ENCODE assay signal across 16 cellular contexts in the genomic region with DNA sequence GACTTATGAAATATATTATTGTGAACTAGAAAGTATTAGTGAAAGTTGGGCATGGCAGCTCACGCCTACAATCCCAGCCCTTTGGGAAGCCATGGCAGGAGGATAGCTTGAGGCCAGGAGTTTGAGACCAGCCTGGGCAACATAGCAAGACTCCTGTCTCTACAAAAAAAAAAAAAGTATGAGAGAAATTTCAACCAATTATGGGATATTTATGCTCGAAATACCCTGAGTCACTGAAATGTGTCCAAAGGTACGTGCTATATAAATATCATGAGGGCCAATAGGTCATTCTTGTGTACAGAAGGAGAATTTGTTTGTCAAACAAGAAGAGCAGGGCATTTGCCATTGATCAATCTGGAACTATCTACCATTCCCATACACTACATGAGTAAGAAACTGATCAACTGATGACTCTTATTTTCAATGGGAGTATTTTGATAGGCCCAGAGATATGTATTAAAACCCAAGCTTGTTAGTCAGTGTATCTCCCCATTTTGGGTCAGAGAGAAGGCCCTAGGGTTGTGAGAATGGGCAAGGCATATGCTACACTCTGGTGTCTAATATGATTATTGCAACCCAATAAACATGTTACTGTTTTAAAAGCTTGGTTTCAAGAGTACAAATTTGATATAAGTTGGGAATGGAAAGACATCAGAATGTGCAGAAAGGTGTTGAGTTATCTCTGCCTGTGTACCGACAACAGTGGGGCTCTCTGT. TPM values are rescaled to one million over a fixed set of nuclear protein-coding genes. Genes with fewer than 3 reads are reported as not detected.
DNase-seq lines count a peak whose midpoint lies in the region; ATAC-seq and TF ChIP-seq lines count a peak whose summit lies in the region.
"Had no signal": no experiment of that assay in that cellular context is flagged by ENCODE, and none has a peak within 500 bp of the region (broad histone marks: within the 10 kb centered on the region; RNA-seq: fewer than 3 reads in every experiment).

No MANE protein-coding gene starts in this region.

- no peak overlapping the region for H3K27ac Mint-ChIP-seq in neural crest cell (ENCODE audit: unreplicated experiment)
- H3K27ac Mint-ChIP-seq: activated naive CD8-positive, alpha-beta T cell treated with anti-CD3 and anti-CD28 coated beads for 36 hours; CD4-positive, alpha-beta T cell; naive thymus-derived CD4-positive, alpha-beta T cell had no signal

- no peaks in the 10 kb centered on the region for H3K79me2 ChIP-seq in DND-41 (ENCODE audit: insufficient read depth, low read length)

- TF ChIP-seq RAD21 in Ishikawa (IDR thresholded peaks at IDR 0.05; ENCODE audit: low read depth) = peak; percentile 50

- no peaks in the 10 kb centered on the region for H4K20me1 ChIP-seq in DND-41 (ENCODE audit: insufficient read depth, low read length)

- H3K9me3 ChIP-seq in DND-41 (ENCODE audit: insufficient read depth, low read length, severe bottlenecking) = no peaks in the 10 kb centered on the region
- H3K9me3 ChIP-seq: thoracic aorta had no signal

- no peaks in the 10 kb centered on the region for H3K9me3 Mint-ChIP-seq in neural crest cell
- H3K9me3 Mint-ChIP-seq: activated naive CD8-positive, alpha-beta T cell treated with anti-CD3 and anti-CD28 coated beads for 36 hours; CD4-positive, alpha-beta T cell; naive thymus-derived CD4-positive, alpha-beta T cell had no signal

- H3K9ac ChIP-seq in DND-41 (ENCODE audit: low read depth, low read length) = no peak overlapping the region

- no peaks in the 10 kb centered on the region for H3K36me3 Mint-ChIP-seq in neural crest cell (ENCODE audit: low read depth)
- H3K36me3 Mint-ChIP-seq: activated naive CD8-positive, alpha-beta T cell treated with anti-CD3 and anti-CD28 coated beads for 36 hours; naive thymus-derived CD4-positive, alpha-beta T cell had no signal

- no peak for TF ChIP-seq EP300 in Ishikawa (IDR thresholded peaks at IDR 0.05; ENCODE audit: borderline replicate concordance)

- H3K4me1 Mint-ChIP-seq in neural crest cell = no peaks in the 10 kb centered on the region
- H3K4me1 Mint-ChIP-seq: activated naive CD8-positive, alpha-beta T cell treated with anti-CD3 and anti-CD28 coated beads for 36 hours; naive thymus-derived CD4-positive, alpha-beta T cell had no signal

- no peak for DNase-seq in DND-41
- DNase-seq in cerebellar cortex (ENCODE audit: low spot score) = peak; percentile 8
- no peak for DNase-seq in neural crest cell (ENCODE audit: low read depth, low spot score)
- no peak for DNase-seq in amniotic stem cell (lab: John Stamatoyannopoulos, UW)
- no peak for DNase-seq in NOMO-1 treated with DMSO at 0.1 percent for 48 hours (lab: John Stamatoyannopoulos, UW; ENCODE audit: unreplicated experiment)
- DNase-seq: activated CD4-positive, alpha-beta T cell treated with anti-CD3 and anti-CD28 coated beads for 48 hours; activated naive CD8-positive, alpha-beta T cell treated with anti-CD3 and anti-CD28 coated beads for 36 hours; activated T-cell treated with anti-CD3 and anti-CD28 coated beads for 4 hours; CD4-positive, alpha-beta T cell; Kasumi-1; left cardiac atrium; naive thymus-derived CD4-positive, alpha-beta T cell; NCI-H1694 had no signal

- H3K36me3 ChIP-seq in DND-41 (ENCODE audit: insufficient read depth, low read length) = no peaks in the 10 kb centered on the region
- H3K36me3 ChIP-seq: thoracic aorta had no signal

- no peaks in the 10 kb centered on the region for H3K4me1 ChIP-seq in DND-41 (ENCODE audit: insufficient read depth, low read length)

- H3K27me3 Mint-ChIP-seq in neural crest cell (ENCODE audit: low read depth) = no peaks in the 10 kb centered on the region
- H3K27me3 Mint-ChIP-seq: activated naive CD8-positive, alpha-beta T cell treated with anti-CD3 and anti-CD28 coated beads for 36 hours had no signal

- no peak overlapping the region for H3K4me3 Mint-ChIP-seq in neural crest cell
- H3K4me3 Mint-ChIP-seq: activated naive CD8-positive, alpha-beta T cell treated with anti-CD3 and anti-CD28 coated beads for 36 hours; CD4-positive, alpha-beta T cell; naive thymus-derived CD4-positive, alpha-beta T cell had no signal

- TF ChIP-seq CTCF in DND-41 (IDR thresholded peaks at IDR 0.05; ENCODE audit: borderline replicate concordance, extremely low read depth, low read length, poor library complexity, severe bottlenecking) (peak; percentile 15), neural crest cell (conservative IDR thresholded peaks at IDR 0.05) (peak; percentile 28)

- no peak overlapping the region for H3K4me3 ChIP-seq in DND-41 (ENCODE audit: low read depth in 1 of 2, low read length in 2 of 2)
- H3K4me3 ChIP-seq: thoracic aorta had no signal

- ATAC-seq in DND-41 (ENCODE audit: insufficient read depth, low read depth) = no peak
- no peak for ATAC-seq in HG03439 (IDR thresholded peaks at IDR 0.05; ENCODE audit: unreplicated experiment)
- ATAC-seq: naive thymus-derived CD4-positive, alpha-beta T cell had no signal

- H3K27ac ChIP-seq in DND-41 (ENCODE audit: low read length) = no peak overlapping the region
- H3K27ac ChIP-seq: thoracic aorta had no signal

- no peak overlapping the region for H3K4me2 ChIP-seq in DND-41 (ENCODE audit: insufficient read depth, low read length)

- H2AFZ ChIP-seq in DND-41 (ENCODE audit: low read depth, low read length) = no peak overlapping the region

- H3K27me3 ChIP-seq in DND-41 (ENCODE audit: insufficient read depth, low read length, poor library complexity) = no peaks in the 10 kb centered on the region

TF ChIP-seq in Ishikawa, 13 proteins besides CTCF, POLR2A, EP300 and RAD21:
- no peak for TF ChIP-seq CREB1 (IDR thresholded peaks at IDR 0.05; ENCODE audit: low read depth)
- no peak for TF ChIP-seq REST (IDR thresholded peaks at IDR 0.05; ENCODE audit: low read depth)
- TF ChIP-seq NFIC (IDR thresholded peaks at IDR 0.05) = no peak

RNA-seq across cellular contexts. Expression of gene HOMER1, which starts 21.7 kb away (rescaled TPM):
- 28.1 and 29.3 TPM in 2 replicates for total RNA-seq in neural crest cell
